ENCODE assay signal across 1 cellular context in the genomic region with DNA sequence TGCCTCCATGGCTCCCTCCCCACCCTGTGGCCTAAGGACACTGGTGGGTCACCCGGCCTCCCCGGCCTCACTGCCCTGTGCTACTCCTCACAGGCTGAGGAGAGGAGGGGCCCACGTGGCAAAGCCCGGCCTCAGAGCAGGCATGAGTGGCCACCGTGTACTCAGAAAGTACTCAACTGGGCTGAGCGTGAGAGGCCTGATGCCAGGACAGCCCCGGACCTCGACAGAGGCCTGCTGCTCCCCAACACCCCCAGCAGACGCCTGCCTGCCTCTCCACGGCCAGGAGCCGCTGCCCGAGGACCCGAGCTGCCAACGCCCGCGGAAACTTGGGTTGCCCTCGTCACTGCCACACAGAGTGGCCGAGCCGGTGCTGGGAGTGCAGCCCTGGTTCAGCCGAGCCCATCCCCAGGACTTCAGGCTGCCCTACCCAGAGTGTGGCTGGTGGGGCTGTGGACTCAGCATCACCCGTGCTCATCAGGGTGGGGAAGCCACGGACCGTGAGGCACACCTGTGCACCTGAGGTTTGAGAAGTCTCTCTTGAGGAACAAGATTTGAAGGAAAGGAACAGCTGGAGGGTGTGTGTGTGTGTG.
TF ChIP-seq lines count a peak whose summit lies in the region.

No MANE protein-coding gene starts in this region.

TF ChIP-seq in K562, 482 proteins besides CTCF, POLR2A, EP300 and RAD21:
- TF ChIP-seq TSC22D4 (tag; IDR thresholded peaks at IDR 0.05) = no peak
- TF ChIP-seq POLR2G (IDR thresholded peaks at IDR 0.05; ENCODE audit: low read depth, low read length) = 0 out of 2 replicates have a peak, but pooled peaks have one; percentile 19
